In the genomic region with DNA sequence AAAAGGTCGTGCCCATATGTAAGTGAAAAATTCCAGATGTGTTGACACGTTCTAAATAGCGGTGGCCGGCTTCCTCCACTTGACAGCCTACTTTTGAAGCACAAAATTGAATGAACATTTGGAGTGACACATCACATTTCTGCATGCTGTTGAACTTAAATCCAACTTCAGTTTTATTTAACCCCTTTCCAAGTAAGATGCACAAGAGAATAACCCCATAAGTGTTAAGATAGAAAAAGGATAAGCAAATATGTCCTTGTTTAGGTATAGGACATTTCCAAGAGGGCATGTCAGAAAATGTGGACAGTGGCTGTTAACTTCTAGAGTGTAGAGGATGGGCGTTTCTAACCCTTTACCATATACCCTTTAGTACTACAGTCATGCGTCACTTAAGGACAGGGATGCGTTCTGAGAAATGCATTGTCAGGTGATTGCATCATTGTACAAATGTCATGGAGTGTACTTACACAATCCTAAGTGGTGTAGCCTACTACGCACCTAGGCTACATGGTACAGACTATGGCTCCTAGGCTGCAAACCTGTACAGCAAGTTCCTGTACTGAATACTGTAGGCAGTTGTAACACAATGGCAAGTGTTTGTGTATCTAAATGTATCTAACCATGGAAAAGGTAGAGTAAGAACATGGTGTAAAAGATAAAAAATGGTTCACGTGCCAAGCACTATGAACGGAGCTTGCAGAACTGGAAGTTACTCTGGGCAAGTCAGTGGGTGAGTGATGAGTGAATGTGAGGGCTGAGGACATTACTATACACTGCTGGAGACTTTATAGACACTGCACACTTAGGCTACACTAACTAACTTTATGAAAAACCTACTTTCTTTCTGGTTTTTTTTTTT, we compare ENCODE assay signal across 1 cellular context.
A peak's percentile ranks its signal among the peaks of the same experiment; 100 is the strongest.
TF ChIP-seq lines count a peak whose summit lies in the region.

No MANE protein-coding gene starts in this region.

TF ChIP-seq in K562, 482 proteins besides CTCF, POLR2A, EP300 and RAD21 (continued from another document and continues in another):
- TF ChIP-seq, protein P1, sequence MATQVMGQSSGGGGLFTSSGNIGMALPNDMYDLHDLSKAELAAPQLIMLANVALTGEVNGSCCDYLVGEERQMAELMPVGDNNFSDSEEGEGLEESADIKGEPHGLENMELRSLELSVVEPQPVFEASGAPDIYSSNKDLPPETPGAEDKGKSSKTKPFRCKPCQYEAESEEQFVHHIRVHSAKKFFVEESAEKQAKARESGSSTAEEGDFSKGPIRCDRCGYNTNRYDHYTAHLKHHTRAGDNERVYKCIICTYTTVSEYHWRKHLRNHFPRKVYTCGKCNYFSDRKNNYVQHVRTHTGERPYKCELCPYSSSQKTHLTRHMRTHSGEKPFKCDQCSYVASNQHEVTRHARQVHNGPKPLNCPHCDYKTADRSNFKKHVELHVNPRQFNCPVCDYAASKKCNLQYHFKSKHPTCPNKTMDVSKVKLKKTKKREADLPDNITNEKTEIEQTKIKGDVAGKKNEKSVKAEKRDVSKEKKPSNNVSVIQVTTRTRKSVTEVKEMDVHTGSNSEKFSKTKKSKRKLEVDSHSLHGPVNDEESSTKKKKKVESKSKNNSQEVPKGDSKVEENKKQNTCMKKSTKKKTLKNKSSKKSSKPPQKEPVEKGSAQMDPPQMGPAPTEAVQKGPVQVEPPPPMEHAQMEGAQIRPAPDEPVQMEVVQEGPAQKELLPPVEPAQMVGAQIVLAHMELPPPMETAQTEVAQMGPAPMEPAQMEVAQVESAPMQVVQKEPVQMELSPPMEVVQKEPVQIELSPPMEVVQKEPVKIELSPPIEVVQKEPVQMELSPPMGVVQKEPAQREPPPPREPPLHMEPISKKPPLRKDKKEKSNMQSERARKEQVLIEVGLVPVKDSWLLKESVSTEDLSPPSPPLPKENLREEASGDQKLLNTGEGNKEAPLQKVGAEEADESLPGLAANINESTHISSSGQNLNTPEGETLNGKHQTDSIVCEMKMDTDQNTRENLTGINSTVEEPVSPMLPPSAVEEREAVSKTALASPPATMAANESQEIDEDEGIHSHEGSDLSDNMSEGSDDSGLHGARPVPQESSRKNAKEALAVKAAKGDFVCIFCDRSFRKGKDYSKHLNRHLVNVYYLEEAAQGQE (CRISPR knock-in tag; IDR thresholded peaks at IDR 0.05; ENCODE audit: low read depth) = 0 out of 2 replicates have a peak, but pooled peaks have one; percentile 15
- TF ChIP-seq ZNF354B (CRISPR knock-in tag; IDR thresholded peaks at IDR 0.05) = peak; percentile 71; the same call in 1 of the 2 replicates
- TF ChIP-seq, protein P2, sequence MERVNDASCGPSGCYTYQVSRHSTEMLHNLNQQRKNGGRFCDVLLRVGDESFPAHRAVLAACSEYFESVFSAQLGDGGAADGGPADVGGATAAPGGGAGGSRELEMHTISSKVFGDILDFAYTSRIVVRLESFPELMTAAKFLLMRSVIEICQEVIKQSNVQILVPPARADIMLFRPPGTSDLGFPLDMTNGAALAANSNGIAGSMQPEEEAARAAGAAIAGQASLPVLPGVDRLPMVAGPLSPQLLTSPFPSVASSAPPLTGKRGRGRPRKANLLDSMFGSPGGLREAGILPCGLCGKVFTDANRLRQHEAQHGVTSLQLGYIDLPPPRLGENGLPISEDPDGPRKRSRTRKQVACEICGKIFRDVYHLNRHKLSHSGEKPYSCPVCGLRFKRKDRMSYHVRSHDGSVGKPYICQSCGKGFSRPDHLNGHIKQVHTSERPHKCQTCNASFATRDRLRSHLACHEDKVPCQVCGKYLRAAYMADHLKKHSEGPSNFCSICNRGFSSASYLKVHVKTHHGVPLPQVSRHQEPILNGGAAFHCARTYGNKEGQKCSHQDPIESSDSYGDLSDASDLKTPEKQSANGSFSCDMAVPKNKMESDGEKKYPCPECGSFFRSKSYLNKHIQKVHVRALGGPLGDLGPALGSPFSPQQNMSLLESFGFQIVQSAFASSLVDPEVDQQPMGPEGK (CRISPR knock-in tag; IDR thresholded peaks at IDR 0.05; ENCODE audit: borderline replicate concordance) = no peak; the same call in 1 of the 2 replicates
- no peak for TF ChIP-seq MBD2 (IDR thresholded peaks at IDR 0.05; ENCODE audit: borderline replicate concordance, low read depth)
- TF ChIP-seq PHF8 (IDR thresholded peaks at IDR 0.05; ENCODE audit: borderline replicate concordance, low read length) = no peak
- TF ChIP-seq ZNF778 (CRISPR knock-in tag; IDR thresholded peaks at IDR 0.05) = no peak
- TF ChIP-seq, protein P3, sequence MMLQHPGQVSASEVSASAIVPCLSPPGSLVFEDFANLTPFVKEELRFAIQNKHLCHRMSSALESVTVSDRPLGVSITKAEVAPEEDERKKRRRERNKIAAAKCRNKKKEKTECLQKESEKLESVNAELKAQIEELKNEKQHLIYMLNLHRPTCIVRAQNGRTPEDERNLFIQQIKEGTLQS (IDR thresholded peaks at IDR 0.05) = peak; percentile 100
- TF ChIP-seq, protein P3 (CRISPR knock-in tag; conservative IDR thresholded peaks at IDR 0.05) = peak; percentile 95
- no peak for TF ChIP-seq ETV5 (CRISPR knock-in tag; IDR thresholded peaks at IDR 0.05; ENCODE audit: low read depth)
- no peak for TF ChIP-seq ETV6 (IDR thresholded peaks at IDR 0.05; ENCODE audit: borderline replicate concordance in 1 of 2, low read depth in 2 of 2, low read length in 1 of 2)
- TF ChIP-seq ETV6 (CRISPR knock-in tag; IDR thresholded peaks at IDR 0.05; ENCODE audit: borderline replicate concordance) = no peak
- TF ChIP-seq STAT5A (IDR thresholded peaks at IDR 0.05; ENCODE audit: borderline replicate concordance, low read length) = peak; percentile 79
- no peak for TF ChIP-seq MYNN (IDR thresholded peaks at IDR 0.05)
- no peak for TF ChIP-seq MYNN (CRISPR knock-in tag; IDR thresholded peaks at IDR 0.05)
- no peak for TF ChIP-seq PHB (CRISPR knock-in tag; IDR thresholded peaks at IDR 0.05)
- TF ChIP-seq GABPA (tag; conservative IDR thresholded peaks at IDR 0.05; ENCODE audit: low read depth) = peak; percentile 33; the same call in 1 of the 2 replicates
- TF ChIP-seq SOX6 (IDR thresholded peaks at IDR 0.05) = peak; percentile 94
- peak; percentile 66 to 79 for TF ChIP-seq FOXK2 (conservative IDR thresholded peaks at IDR 0.05 in 1 of 2, IDR thresholded peaks at IDR 0.05 in 1 of 2; ENCODE audit: low read depth in 2 of 2)
- peak; percentile 56 for TF ChIP-seq SMAD1 (IDR thresholded peaks at IDR 0.05; ENCODE audit: low read depth, low read length, partially characterized antibody)
- peak; percentile 86 for TF ChIP-seq PTRF (tag; IDR thresholded peaks at IDR 0.05)
- peak; percentile 63 for TF ChIP-seq DIDO1 (tag; IDR thresholded peaks at IDR 0.05; ENCODE audit: low read depth)
- no peak for TF ChIP-seq CHD1 (IDR thresholded peaks at IDR 0.05; ENCODE audit: low read length)
- TF ChIP-seq KDM2B (CRISPR knock-in tag; IDR thresholded peaks at IDR 0.05) = no peak
- no peak for TF ChIP-seq HMG20B (CRISPR knock-in tag; IDR thresholded peaks at IDR 0.05)
- TF ChIP-seq KLF16 (IDR thresholded peaks at IDR 0.05) = no peak
- TF ChIP-seq ARNT (IDR thresholded peaks at IDR 0.05) = peak in 1 of 2 experiments; percentile 84; a peak in 2 of 4 replicates
- TF ChIP-seq NRF1 (conservative IDR thresholded peaks at IDR 0.05 in 1 of 2, IDR thresholded peaks at IDR 0.05 in 1 of 2) = peak; percentile 56 to 68; a peak in 3 of 4 replicates
- TF ChIP-seq BACH1 (tag; IDR thresholded peaks at IDR 0.05) = peak; percentile 93
- TF ChIP-seq, protein P4, sequence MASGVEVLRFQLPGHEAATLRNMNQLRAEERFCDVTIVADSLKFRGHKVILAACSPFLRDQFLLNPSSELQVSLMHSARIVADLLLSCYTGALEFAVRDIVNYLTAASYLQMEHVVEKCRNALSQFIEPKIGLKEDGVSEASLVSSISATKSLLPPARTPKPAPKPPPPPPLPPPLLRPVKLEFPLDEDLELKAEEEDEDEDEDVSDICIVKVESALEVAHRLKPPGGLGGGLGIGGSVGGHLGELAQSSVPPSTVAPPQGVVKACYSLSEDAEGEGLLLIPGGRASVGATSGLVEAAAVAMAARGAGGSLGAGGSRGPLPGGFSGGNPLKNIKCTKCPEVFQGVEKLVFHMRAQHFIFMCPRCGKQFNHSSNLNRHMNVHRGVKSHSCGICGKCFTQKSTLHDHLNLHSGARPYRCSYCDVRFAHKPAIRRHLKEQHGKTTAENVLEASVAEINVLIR (CRISPR knock-in tag; IDR thresholded peaks at IDR 0.05) = peak; percentile 73
- peak; percentile 87 for TF ChIP-seq ZBTB17 (CRISPR knock-in tag; IDR thresholded peaks at IDR 0.05)
- no peak for TF ChIP-seq PURB (CRISPR knock-in tag; IDR thresholded peaks at IDR 0.05; ENCODE audit: low read depth)
- TF ChIP-seq, protein P5, sequence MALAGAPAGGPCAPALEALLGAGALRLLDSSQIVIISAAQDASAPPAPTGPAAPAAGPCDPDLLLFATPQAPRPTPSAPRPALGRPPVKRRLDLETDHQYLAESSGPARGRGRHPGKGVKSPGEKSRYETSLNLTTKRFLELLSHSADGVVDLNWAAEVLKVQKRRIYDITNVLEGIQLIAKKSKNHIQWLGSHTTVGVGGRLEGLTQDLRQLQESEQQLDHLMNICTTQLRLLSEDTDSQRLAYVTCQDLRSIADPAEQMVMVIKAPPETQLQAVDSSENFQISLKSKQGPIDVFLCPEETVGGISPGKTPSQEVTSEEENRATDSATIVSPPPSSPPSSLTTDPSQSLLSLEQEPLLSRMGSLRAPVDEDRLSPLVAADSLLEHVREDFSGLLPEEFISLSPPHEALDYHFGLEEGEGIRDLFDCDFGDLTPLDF (CRISPR knock-in tag; IDR thresholded peaks at IDR 0.05) = 0 out of 2 replicates have a peak, but pooled peaks have one; percentile 24
- TF ChIP-seq, protein P6, sequence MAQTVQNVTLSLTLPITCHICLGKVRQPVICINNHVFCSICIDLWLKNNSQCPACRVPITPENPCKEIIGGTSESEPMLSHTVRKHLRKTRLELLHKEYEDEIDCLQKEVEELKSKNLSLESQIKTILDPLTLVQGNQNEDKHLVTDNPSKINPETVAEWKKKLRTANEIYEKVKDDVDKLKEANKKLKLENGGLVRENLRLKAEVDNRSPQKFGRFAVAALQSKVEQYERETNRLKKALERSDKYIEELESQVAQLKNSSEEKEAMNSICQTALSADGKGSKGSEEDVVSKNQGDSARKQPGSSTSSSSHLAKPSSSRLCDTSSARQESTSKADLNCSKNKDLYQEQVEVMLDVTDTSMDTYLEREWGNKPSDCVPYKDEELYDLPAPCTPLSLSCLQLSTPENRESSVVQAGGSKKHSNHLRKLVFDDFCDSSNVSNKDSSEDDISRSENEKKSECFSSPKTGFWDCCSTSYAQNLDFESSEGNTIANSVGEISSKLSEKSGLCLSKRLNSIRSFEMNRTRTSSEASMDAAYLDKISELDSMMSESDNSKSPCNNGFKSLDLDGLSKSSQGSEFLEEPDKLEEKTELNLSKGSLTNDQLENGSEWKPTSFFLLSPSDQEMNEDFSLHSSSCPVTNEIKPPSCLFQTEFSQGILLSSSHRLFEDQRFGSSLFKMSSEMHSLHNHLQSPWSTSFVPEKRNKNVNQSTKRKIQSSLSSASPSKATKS (CRISPR knock-in tag; IDR thresholded peaks at IDR 0.05) = peak; percentile 65; the same call in 1 of the 2 replicates
- TF ChIP-seq EP400 (IDR thresholded peaks at IDR 0.05) = peak; percentile 91
- TF ChIP-seq, protein P7, sequence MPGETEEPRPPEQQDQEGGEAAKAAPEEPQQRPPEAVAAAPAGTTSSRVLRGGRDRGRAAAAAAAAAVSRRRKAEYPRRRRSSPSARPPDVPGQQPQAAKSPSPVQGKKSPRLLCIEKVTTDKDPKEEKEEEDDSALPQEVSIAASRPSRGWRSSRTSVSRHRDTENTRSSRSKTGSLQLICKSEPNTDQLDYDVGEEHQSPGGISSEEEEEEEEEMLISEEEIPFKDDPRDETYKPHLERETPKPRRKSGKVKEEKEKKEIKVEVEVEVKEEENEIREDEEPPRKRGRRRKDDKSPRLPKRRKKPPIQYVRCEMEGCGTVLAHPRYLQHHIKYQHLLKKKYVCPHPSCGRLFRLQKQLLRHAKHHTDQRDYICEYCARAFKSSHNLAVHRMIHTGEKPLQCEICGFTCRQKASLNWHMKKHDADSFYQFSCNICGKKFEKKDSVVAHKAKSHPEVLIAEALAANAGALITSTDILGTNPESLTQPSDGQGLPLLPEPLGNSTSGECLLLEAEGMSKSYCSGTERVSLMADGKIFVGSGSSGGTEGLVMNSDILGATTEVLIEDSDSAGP (CRISPR knock-in tag; IDR thresholded peaks at IDR 0.05) = no peak
- TF ChIP-seq ZNF584 (CRISPR knock-in tag; IDR thresholded peaks at IDR 0.05; ENCODE audit: low read depth) = peak; percentile 97
- TF ChIP-seq, protein P8, sequence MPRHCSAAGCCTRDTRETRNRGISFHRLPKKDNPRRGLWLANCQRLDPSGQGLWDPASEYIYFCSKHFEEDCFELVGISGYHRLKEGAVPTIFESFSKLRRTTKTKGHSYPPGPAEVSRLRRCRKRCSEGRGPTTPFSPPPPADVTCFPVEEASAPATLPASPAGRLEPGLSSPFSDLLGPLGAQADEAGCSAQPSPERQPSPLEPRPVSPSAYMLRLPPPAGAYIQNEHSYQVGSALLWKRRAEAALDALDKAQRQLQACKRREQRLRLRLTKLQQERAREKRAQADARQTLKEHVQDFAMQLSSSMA (CRISPR knock-in tag; IDR thresholded peaks at IDR 0.05) = no peak
- TF ChIP-seq NCOA4 (IDR thresholded peaks at IDR 0.05; ENCODE audit: partially characterized antibody) = no peak
- no peak; the same call in 1 of the 2 replicates for TF ChIP-seq ZNF717 (CRISPR knock-in tag; IDR thresholded peaks at IDR 0.05)
- TF ChIP-seq NFRKB (IDR thresholded peaks at IDR 0.05; ENCODE audit: low read depth) = peak; percentile 86
- peak; percentile 67; the same call in 1 of the 2 replicates for TF ChIP-seq GATAD2B (IDR thresholded peaks at IDR 0.05; ENCODE audit: borderline replicate concordance)
- no peak for TF ChIP-seq GATA2 (CRISPR knock-in tag; IDR thresholded peaks at IDR 0.05)
- TF ChIP-seq ZNF232 (CRISPR knock-in tag; IDR thresholded peaks at IDR 0.05) = no peak
- TF ChIP-seq, protein P9, sequence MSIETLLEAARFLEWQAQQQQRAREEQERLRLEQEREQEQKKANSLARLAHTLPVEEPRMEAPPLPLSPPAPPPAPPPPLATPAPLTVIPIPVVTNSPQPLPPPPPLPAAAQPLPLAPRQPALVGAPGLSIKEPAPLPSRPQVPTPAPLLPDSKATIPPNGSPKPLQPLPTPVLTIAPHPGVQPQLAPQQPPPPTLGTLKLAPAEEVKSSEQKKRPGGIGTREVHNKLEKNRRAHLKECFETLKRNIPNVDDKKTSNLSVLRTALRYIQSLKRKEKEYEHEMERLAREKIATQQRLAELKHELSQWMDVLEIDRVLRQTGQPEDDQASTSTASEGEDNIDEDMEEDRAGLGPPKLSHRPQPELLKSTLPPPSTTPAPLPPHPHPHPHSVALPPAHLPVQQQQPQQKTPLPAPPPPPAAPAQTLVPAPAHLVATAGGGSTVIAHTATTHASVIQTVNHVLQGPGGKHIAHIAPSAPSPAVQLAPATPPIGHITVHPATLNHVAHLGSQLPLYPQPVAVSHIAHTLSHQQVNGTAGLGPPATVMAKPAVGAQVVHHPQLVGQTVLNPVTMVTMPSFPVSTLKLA (conservative IDR thresholded peaks at IDR 0.05) = peak; percentile 53 to 62; a peak in 3 of 4 replicates
- TF ChIP-seq COPS2 (conservative IDR thresholded peaks at IDR 0.05) = no peak
- TF ChIP-seq TAF9B (IDR thresholded peaks at IDR 0.05; ENCODE audit: partially characterized antibody) = peak; percentile 77
